9 cellular contexts compared by ENCODE assay signal in the genomic region with DNA sequence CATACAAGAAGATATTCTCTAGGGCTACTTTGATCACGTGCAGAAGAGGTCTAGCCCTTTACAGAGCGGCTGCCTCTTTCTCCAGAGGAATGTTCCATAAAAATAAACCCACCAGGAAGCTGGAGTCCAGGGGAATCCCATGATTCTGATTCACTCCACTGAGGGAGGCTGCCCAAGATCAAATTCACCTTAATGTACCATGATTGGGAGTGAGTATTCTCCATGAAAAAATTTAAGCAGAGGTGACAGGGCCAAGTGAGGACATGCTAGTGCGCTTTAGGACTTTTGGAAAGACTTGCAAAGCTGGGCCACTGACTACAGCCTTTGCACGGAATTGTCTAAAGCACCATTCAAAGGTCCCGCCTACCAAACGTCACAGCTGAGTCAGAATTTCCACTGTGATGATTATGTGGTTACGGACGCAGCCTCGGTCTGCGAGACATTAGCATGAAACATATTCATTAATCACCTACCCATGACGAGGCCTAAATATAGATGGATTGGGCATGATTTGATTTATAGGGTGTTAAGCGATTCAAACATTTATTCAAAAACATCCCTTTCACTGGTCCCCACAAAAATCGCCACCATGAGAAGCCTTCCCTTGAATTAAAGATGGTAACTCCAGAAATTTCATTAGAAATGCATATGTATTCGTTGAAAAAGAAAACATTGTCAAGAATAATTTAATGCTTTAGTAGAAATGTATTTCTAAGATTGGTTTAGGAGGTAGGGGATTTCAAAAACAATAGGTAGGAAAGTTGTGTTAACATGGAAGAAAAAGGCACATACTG.
DNase-seq lines count a peak whose midpoint lies in the region; ATAC-seq and TF ChIP-seq lines count a peak whose summit lies in the region.
"Had no signal": no experiment of that assay in that cellular context is flagged by ENCODE, and none has a peak within 500 bp of the region (broad histone marks: within the 10 kb centered on the region; RNA-seq: fewer than 3 reads in every experiment).

No MANE protein-coding gene starts in this region.

- peaks cover 3% of the 10 kb centered on the region for H3K27me3 Mint-ChIP-seq in activated naive CD8-positive, alpha-beta T cell treated with anti-CD3 and anti-CD28 coated beads, Interleukin-2, amount 50 U/mL, for 24 hours
- H3K27me3 Mint-ChIP-seq: T-cell had no signal

- no peaks in the 10 kb centered on the region for H3K4me1 ChIP-seq in colonic mucosa

- H3K27me3 ChIP-seq in kidney epithelial cell (ENCODE audit: control insufficient read depth, insufficient read depth, low read length) (no peaks in the 10 kb centered on the region), colonic mucosa (no peaks in the 10 kb centered on the region)

- H3K4me3 ChIP-seq in kidney epithelial cell (ENCODE audit: low read depth, low read length) (no peak overlapping the region), colonic mucosa (no peak overlapping the region)

- intact Hi-C loops in colonic mucosa (cut with DNase I): no loop called here
- intact Hi-C loops in left cardiac atrium (cut with DNase I): no loop called here

- TF ChIP-seq CTCF in GM10266 (IDR thresholded peaks at IDR 0.05; ENCODE audit: control insufficient read depth, insufficient read depth, low read depth, missing control alignments) (no peak), kidney epithelial cell (IDR thresholded peaks at IDR 0.05; ENCODE audit: insufficient read depth, low read length, poor library complexity, severe bottlenecking) (no peak), colonic mucosa (IDR thresholded peaks at IDR 0.05) (no peak)

- H3K27ac ChIP-seq in colonic mucosa: no peak overlapping the region

- peak; percentile 13 for DNase-seq in GM10266 (ENCODE audit: extremely low spot score)
- peak; percentile 89 for DNase-seq in SK-MEL-5 (ENCODE audit: low read depth, low spot score)
- peak; percentile 72 for DNase-seq in kidney epithelial cell (ENCODE audit: low read depth)
- DNase-seq in activated naive CD8-positive, alpha-beta T cell treated with anti-CD3 and anti-CD28 coated beads, Interleukin-2, amount 50 U/mL, for 24 hours: no peak
- DNase-seq in colonic mucosa: no peak
- DNase-seq in left cardiac atrium: no peak
- no peak for DNase-seq in hippocampal formation (lab: John Stamatoyannopoulos, UW)

- H3K36me3 ChIP-seq in kidney epithelial cell (ENCODE audit: control insufficient read depth, insufficient read depth, low read length): no peaks in the 10 kb centered on the region
- H3K36me3 ChIP-seq in colonic mucosa: no peaks in the 10 kb centered on the region

- no peaks in the 10 kb centered on the region for H3K4me1 Mint-ChIP-seq in activated naive CD8-positive, alpha-beta T cell treated with anti-CD3 and anti-CD28 coated beads, Interleukin-2, amount 50 U/mL, for 24 hours
- H3K4me1 Mint-ChIP-seq: T-cell had no signal

- H3K36me3 Mint-ChIP-seq in activated naive CD8-positive, alpha-beta T cell treated with anti-CD3 and anti-CD28 coated beads, Interleukin-2, amount 50 U/mL, for 24 hours (ENCODE audit: low read depth): no peaks in the 10 kb centered on the region
- H3K36me3 Mint-ChIP-seq: T-cell had no signal

- H3K9ac ChIP-seq in colonic mucosa (ENCODE audit: low read depth in 2 of 2, low read length in 2 of 2): no peak overlapping the region

- H3K4me3 Mint-ChIP-seq in activated naive CD8-positive, alpha-beta T cell treated with anti-CD3 and anti-CD28 coated beads, Interleukin-2, amount 50 U/mL, for 24 hours: no peak overlapping the region
- H3K4me3 Mint-ChIP-seq: T-cell had no signal

- no peaks in the 10 kb centered on the region for H3K9me3 ChIP-seq in colonic mucosa

- no peaks in the 10 kb centered on the region for H3K9me3 Mint-ChIP-seq in activated naive CD8-positive, alpha-beta T cell treated with anti-CD3 and anti-CD28 coated beads, Interleukin-2, amount 50 U/mL, for 24 hours
- H3K9me3 Mint-ChIP-seq: T-cell had no signal

- in situ Hi-C loops in SK-MEL-5 (cut with HindIII; ENCODE audit: low pct_unique_long_range_greater_than_20kb, low sequenced_read_pairs): no loop called here

- peak; percentile 71 for ATAC-seq in HG02642 (IDR thresholded peaks at IDR 0.05; ENCODE audit: poor library complexity, unreplicated experiment)
- no peak for ATAC-seq in activated naive CD8-positive, alpha-beta T cell treated with anti-CD3 and anti-CD28 coated beads, Interleukin-2, amount 50 U/mL, for 24 hours
- no peak for ATAC-seq in left cardiac atrium
- ATAC-seq: T-cell had no signal

- no peak overlapping the region for H3K27ac Mint-ChIP-seq in activated naive CD8-positive, alpha-beta T cell treated with anti-CD3 and anti-CD28 coated beads, Interleukin-2, amount 50 U/mL, for 24 hours
- H3K27ac Mint-ChIP-seq: T-cell had no signal

Comparison
In these comparisons a context has a peak if more than half of its experiments do, and no peak if none do; other contexts are left out.
1. DNase-seq: peak in GM10266 (single experiment), SK-MEL-5 (single experiment) and kidney epithelial cell (single experiment); none in activated naive CD8-positive, alpha-beta T cell treated with anti-CD3 and anti-CD28 coated beads, Interleukin-2, amount 50 U/mL, for 24 hours (single experiment), colonic mucosa (single experiment), left cardiac atrium (single experiment) and hippocampal formation (0 of 2).